Comparison of ENCODE assay signal across 2 cellular contexts in genomic region chr4:77600521-77601451, GRCh38.
TF ChIP-seq lines count a peak whose summit lies in the region.

No MANE protein-coding gene starts in this region.

TF ChIP-seq in H1, 55 proteins besides CTCF, POLR2A, EP300 and RAD21 (continued from another document):
- TF ChIP-seq SUZ12 (IDR thresholded peaks at IDR 0.05; ENCODE audit: low read length) (no peak), USF2 (IDR thresholded peaks at IDR 0.05; ENCODE audit: low read length) (no peak), PHF8 (conservative IDR thresholded peaks at IDR 0.05; ENCODE audit: low read depth, low read length) (no peak), NANOG (IDR thresholded peaks at IDR 0.05; ENCODE audit: insufficient read depth, low read depth, low read length, poor library complexity, severe bottlenecking) (no peak), NRF1 (IDR thresholded peaks at IDR 0.05; ENCODE audit: low read depth, low read length) (no peak), GTF2F1 (IDR thresholded peaks at IDR 0.05; ENCODE audit: borderline replicate concordance, low read depth, low read length) (no peak), SP1 (IDR thresholded peaks at IDR 0.05; ENCODE audit: low read depth, low read length) (no peak)

TF ChIP-seq in neural cell, 6 proteins besides CTCF, POLR2A, EP300 and RAD21 (continued from another document):
- TF ChIP-seq, protein P1, sequence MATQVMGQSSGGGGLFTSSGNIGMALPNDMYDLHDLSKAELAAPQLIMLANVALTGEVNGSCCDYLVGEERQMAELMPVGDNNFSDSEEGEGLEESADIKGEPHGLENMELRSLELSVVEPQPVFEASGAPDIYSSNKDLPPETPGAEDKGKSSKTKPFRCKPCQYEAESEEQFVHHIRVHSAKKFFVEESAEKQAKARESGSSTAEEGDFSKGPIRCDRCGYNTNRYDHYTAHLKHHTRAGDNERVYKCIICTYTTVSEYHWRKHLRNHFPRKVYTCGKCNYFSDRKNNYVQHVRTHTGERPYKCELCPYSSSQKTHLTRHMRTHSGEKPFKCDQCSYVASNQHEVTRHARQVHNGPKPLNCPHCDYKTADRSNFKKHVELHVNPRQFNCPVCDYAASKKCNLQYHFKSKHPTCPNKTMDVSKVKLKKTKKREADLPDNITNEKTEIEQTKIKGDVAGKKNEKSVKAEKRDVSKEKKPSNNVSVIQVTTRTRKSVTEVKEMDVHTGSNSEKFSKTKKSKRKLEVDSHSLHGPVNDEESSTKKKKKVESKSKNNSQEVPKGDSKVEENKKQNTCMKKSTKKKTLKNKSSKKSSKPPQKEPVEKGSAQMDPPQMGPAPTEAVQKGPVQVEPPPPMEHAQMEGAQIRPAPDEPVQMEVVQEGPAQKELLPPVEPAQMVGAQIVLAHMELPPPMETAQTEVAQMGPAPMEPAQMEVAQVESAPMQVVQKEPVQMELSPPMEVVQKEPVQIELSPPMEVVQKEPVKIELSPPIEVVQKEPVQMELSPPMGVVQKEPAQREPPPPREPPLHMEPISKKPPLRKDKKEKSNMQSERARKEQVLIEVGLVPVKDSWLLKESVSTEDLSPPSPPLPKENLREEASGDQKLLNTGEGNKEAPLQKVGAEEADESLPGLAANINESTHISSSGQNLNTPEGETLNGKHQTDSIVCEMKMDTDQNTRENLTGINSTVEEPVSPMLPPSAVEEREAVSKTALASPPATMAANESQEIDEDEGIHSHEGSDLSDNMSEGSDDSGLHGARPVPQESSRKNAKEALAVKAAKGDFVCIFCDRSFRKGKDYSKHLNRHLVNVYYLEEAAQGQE (IDR thresholded peaks at IDR 0.05; ENCODE audit: borderline replicate concordance), result no peak
- no peak for TF ChIP-seq POLR2AphosphoS5 (IDR thresholded peaks at IDR 0.05)
- TF ChIP-seq MXI1 (conservative IDR thresholded peaks at IDR 0.05; ENCODE audit: poor library complexity, severe bottlenecking), result no peak
